Comparison of ENCODE assay signal across 11 cellular contexts in genomic region chr20:41587523-41587922, GRCh38.
"Had no signal": no experiment of that assay in that cellular context is flagged by ENCODE, and none has a peak within 500 bp of the region (broad histone marks: within the 10 kb centered on the region; RNA-seq: fewer than 3 reads in every experiment).

No MANE protein-coding gene starts in this region.

- H3K4me3 Mint-ChIP-seq: activated CD4-positive, alpha-beta memory T cell treated with anti-CD3 and anti-CD28 coated beads, Interleukin-2, amount 10 ng/mL, durations not matched to agents 7 days and 5 days; activated CD4-positive, alpha-beta T cell treated with anti-CD3 and anti-CD28 coated beads for 36 hours; activated T-cell treated with anti-CD3 and anti-CD28 coated beads, Interleukin-2, amount 50 U/mL, for 72 hours; T-cell had no signal

- H3K27ac Mint-ChIP-seq: activated CD4-positive, alpha-beta memory T cell treated with anti-CD3 and anti-CD28 coated beads, Interleukin-2, amount 10 ng/mL, durations not matched to agents 7 days and 5 days; activated CD4-positive, alpha-beta T cell treated with anti-CD3 and anti-CD28 coated beads for 36 hours; activated T-cell treated with anti-CD3 and anti-CD28 coated beads, Interleukin-2, amount 50 U/mL, for 72 hours; T-cell had no signal

- H3K9me3 ChIP-seq: thyroid gland had no signal

- H3K27ac ChIP-seq: coronary artery, uterus, WERI-Rb-1 had no signal

- DNase-seq: activated CD4-positive, alpha-beta memory T cell treated with anti-CD3 and anti-CD28 coated beads, Interleukin-2, amount 10 ng/mL, durations not matched to agents 7 days and 5 days; activated CD4-positive, alpha-beta T cell treated with anti-CD3 and anti-CD28 coated beads for 36 hours; activated T-cell treated with anti-CD3 and anti-CD28 coated beads, Interleukin-2, amount 50 U/mL, for 72 hours; central memory CD4-positive, alpha-beta T cell; effector CD4-positive, alpha-beta T cell; T-cell; T1000; thyroid gland; uterus; WERI-Rb-1 had no signal

- H3K4me3 ChIP-seq: coronary artery, thyroid gland, uterus had no signal

- ATAC-seq: activated CD4-positive, alpha-beta T cell treated with anti-CD3 and anti-CD28 coated beads for 36 hours; activated T-cell treated with anti-CD3 and anti-CD28 coated beads, Interleukin-2, amount 50 U/mL, for 72 hours; T-cell had no signal

- H3K4me1 Mint-ChIP-seq: activated CD4-positive, alpha-beta memory T cell treated with anti-CD3 and anti-CD28 coated beads, Interleukin-2, amount 10 ng/mL, durations not matched to agents 7 days and 5 days had no signal

- H3K36me3 ChIP-seq: thyroid gland, uterus had no signal

- H3K4me1 ChIP-seq: uterus had no signal

- H3K27me3 ChIP-seq: thyroid gland, uterus had no signal

- H3K27me3 Mint-ChIP-seq: activated CD4-positive, alpha-beta memory T cell treated with anti-CD3 and anti-CD28 coated beads, Interleukin-2, amount 10 ng/mL, durations not matched to agents 7 days and 5 days; activated CD4-positive, alpha-beta T cell treated with anti-CD3 and anti-CD28 coated beads for 36 hours; T-cell had no signal
